ENCODE assay signal across 1 cellular context in the genomic region with DNA sequence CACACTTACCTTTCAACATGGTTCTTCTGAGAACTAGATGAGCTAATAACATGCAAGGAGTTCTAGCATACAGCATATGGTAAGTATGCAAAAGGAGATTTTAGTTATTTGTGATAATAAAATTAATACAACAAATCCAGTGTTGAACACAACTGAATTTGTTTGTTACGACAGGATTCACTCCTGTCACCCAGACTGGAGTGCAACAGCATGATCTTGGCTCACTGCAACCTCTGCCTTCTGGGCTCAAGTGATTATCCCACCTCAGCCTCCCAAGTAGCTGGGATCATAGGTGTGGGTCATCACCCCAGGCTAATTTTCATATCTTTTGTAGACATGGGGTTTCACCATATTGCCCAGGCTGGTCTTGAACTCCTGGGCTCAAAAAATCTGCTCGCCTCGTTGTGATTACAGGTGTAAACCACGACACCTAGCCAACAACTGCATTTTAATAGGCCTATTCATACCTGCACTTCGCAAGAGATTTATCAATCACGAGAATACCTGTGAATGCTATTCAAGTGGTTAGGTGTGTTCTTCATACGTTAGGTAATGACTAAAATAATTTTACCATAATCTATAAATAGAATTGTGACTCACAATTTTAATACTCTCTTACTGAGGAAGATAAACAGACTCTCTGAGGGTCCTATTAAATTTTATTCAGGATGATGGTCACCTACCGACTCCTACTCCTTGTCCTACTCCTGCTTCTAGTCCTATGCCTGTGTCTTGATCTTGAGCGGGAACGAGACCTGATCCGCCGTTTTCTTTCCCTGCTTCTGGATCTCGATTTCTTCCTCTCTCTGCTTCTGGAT.
TF ChIP-seq lines count a peak whose summit lies in the region.

No MANE protein-coding gene starts in this region.

TF ChIP-seq in GM12878, 131 proteins besides CTCF, POLR2A, EP300 and RAD21:
- TF ChIP-seq EGR1 (IDR thresholded peaks at IDR 0.05; ENCODE audit: borderline replicate concordance in 1 of 2, low read depth in 2 of 2, low read length in 2 of 2) (no peak), MEF2A (IDR thresholded peaks at IDR 0.05; ENCODE audit: insufficient read depth, low read depth, low read length) (no peak), POLR2AphosphoS5 (IDR thresholded peaks at IDR 0.05; ENCODE audit: low read length) (peak; percentile 51; the same call in 1 of the 2 replicates), TCF12 (IDR thresholded peaks at IDR 0.05; ENCODE audit: low read depth, low read length) (no peak), LARP7 (IDR thresholded peaks at IDR 0.05) (no peak), POLR2AphosphoS2 (IDR thresholded peaks at IDR 0.05; ENCODE audit: low read depth, low read length) (0 out of 2 replicates have a peak, but pooled peaks have one; percentile 46), JUND (IDR thresholded peaks at IDR 0.05; ENCODE audit: low read depth, low read length) (no peak)
- TF ChIP-seq, protein P1, sequence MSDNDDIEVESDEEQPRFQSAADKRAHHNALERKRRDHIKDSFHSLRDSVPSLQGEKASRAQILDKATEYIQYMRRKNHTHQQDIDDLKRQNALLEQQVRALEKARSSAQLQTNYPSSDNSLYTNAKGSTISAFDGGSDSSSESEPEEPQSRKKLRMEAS (IDR thresholded peaks at IDR 0.05; ENCODE audit: low read depth, low read length), result no peak
- TF ChIP-seq, protein P2, sequence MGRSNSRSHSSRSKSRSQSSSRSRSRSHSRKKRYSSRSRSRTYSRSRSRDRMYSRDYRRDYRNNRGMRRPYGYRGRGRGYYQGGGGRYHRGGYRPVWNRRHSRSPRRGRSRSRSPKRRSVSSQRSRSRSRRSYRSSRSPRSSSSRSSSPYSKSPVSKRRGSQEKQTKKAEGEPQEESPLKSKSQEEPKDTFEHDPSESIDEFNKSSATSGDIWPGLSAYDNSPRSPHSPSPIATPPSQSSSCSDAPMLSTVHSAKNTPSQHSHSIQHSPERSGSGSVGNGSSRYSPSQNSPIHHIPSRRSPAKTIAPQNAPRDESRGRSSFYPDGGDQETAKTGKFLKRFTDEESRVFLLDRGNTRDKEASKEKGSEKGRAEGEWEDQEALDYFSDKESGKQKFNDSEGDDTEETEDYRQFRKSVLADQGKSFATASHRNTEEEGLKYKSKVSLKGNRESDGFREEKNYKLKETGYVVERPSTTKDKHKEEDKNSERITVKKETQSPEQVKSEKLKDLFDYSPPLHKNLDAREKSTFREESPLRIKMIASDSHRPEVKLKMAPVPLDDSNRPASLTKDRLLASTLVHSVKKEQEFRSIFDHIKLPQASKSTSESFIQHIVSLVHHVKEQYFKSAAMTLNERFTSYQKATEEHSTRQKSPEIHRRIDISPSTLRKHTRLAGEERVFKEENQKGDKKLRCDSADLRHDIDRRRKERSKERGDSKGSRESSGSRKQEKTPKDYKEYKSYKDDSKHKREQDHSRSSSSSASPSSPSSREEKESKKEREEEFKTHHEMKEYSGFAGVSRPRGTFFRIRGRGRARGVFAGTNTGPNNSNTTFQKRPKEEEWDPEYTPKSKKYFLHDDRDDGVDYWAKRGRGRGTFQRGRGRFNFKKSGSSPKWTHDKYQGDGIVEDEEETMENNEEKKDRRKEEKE (IDR thresholded peaks at IDR 0.05), result no peak
- TF ChIP-seq, protein P3, sequence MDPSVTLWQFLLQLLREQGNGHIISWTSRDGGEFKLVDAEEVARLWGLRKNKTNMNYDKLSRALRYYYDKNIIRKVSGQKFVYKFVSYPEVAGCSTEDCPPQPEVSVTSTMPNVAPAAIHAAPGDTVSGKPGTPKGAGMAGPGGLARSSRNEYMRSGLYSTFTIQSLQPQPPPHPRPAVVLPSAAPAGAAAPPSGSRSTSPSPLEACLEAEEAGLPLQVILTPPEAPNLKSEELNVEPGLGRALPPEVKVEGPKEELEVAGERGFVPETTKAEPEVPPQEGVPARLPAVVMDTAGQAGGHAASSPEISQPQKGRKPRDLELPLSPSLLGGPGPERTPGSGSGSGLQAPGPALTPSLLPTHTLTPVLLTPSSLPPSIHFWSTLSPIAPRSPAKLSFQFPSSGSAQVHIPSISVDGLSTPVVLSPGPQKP (IDR thresholded peaks at IDR 0.05; ENCODE audit: low read depth, low read length), result no peak
- TF ChIP-seq, protein P4, sequence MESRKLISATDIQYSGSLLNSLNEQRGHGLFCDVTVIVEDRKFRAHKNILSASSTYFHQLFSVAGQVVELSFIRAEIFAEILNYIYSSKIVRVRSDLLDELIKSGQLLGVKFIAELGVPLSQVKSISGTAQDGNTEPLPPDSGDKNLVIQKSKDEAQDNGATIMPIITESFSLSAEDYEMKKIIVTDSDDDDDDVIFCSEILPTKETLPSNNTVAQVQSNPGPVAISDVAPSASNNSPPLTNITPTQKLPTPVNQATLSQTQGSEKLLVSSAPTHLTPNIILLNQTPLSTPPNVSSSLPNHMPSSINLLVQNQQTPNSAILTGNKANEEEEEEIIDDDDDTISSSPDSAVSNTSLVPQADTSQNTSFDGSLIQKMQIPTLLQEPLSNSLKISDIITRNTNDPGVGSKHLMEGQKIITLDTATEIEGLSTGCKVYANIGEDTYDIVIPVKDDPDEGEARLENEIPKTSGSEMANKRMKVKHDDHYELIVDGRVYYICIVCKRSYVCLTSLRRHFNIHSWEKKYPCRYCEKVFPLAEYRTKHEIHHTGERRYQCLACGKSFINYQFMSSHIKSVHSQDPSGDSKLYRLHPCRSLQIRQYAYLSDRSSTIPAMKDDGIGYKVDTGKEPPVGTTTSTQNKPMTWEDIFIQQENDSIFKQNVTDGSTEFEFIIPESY (IDR thresholded peaks at IDR 0.05), result no peak
